Comparison of ENCODE assay signal across 14 cellular contexts in genomic region chr16:1791943-1792812, GRCh38. TPM values are rescaled to one million over a fixed set of nuclear protein-coding genes. Genes with fewer than 3 reads are reported as not detected.
DNase-seq lines count a peak whose midpoint lies in the region; ATAC-seq, FAIRE-seq and TF ChIP-seq lines count a peak whose summit lies in the region.
"Had no signal": no experiment of that assay in that cellular context is flagged by ENCODE, and none has a peak within 500 bp of the region (broad histone marks: within the 10 kb centered on the region; RNA-seq: fewer than 3 reads in every experiment).

No MANE protein-coding gene starts in this region.

- H3K27ac ChIP-seq in HepG2 (ENCODE audit: extremely low read length, insufficient read depth, low read length) (no peak overlapping the region), transverse colon (no peak overlapping the region)
- H3K27ac ChIP-seq: esophagus muscularis mucosa had no signal

- no peak overlapping the region for H3K9ac ChIP-seq in HepG2 (ENCODE audit: insufficient read depth, low read depth, low read length)

- TF ChIP-seq POLR2A in HepG2 (IDR thresholded peaks at IDR 0.05; ENCODE audit: insufficient read depth in 1 of 2, low read depth in 2 of 2, low read length in 2 of 2): no peak
- TF ChIP-seq POLR2A in transverse colon (IDR thresholded peaks at IDR 0.05): no peak

- TF ChIP-seq EP300 in HepG2 (IDR thresholded peaks at IDR 0.05; ENCODE audit: low read depth in 2 of 2, low read length in 2 of 2): no peak
- no peak for TF ChIP-seq EP300 in HepG2 (CRISPR knock-in tag; IDR thresholded peaks at IDR 0.05; ENCODE audit: borderline replicate concordance)
- no peak for TF ChIP-seq EP300 in transverse colon (IDR thresholded peaks at IDR 0.05; ENCODE audit: low read depth)

- in situ Hi-C loops in HepG2 (cut with HindIII; ENCODE audit: extremely low pct_ligation_motif_present, low pct_unique_long_range_greater_than_20kb): no loop called here
- in situ Hi-C loops in transverse colon (cut with MboI; ENCODE audit: low pct_ligation_motif_present in 1 of 4, low pct_unique_long_range_greater_than_20kb in 1 of 4, low sequenced_read_pairs in 3 of 4): no loop called here

- no peak for TF ChIP-seq RAD21 in HepG2 (CRISPR knock-in tag; IDR thresholded peaks at IDR 0.05)

- H3K4me3 ChIP-seq in H7 (ENCODE audit: insufficient read depth, low read depth, low read length) (no peak overlapping the region), HepG2 (replicated peaks in 1 of 3; ENCODE audit: insufficient read depth in 1 of 3, low read depth in 2 of 3, low read length in 3 of 3) (no peak overlapping the region), transverse colon (no peak overlapping the region)
- H3K4me3 ChIP-seq: esophagus muscularis mucosa had no signal

- H3K27me3 ChIP-seq in H7 (ENCODE audit: control insufficient read depth, insufficient read depth, low read length): no peaks in the 10 kb centered on the region
- H3K27me3 ChIP-seq in HepG2 (ENCODE audit: control insufficient read depth in 1 of 2, insufficient read depth in 2 of 2, low read length in 2 of 2): no peaks in the 10 kb centered on the region
- no peaks in the 10 kb centered on the region for H3K27me3 ChIP-seq in transverse colon
- H3K27me3 ChIP-seq: esophagus muscularis mucosa had no signal

- no peak for TF ChIP-seq CTCF in HepG2 (CRISPR knock-in tag; IDR thresholded peaks at IDR 0.05)
- TF ChIP-seq CTCF in transverse colon (IDR thresholded peaks at IDR 0.05): no peak

- intact Hi-C loops in HepG2 (cut with micrococcal nuclease; ENCODE audit: unreplicated experiment) (no loop called here), transverse colon (cut with DNase I; ENCODE audit: low total_unique reads) (no loop called here)

- no peaks in the 10 kb centered on the region for H3K79me2 ChIP-seq in HepG2 (ENCODE audit: insufficient read depth, low read length)

- H3K36me3 ChIP-seq in H7 (replicated peaks; ENCODE audit: control insufficient read depth, insufficient read depth, low read length) (no peaks in the 10 kb centered on the region; the same call in 1 of the 2 replicates), HepG2 (replicated peaks in 1 of 2; ENCODE audit: control insufficient read depth in 1 of 2, insufficient read depth in 2 of 2, low read length in 2 of 2) (peaks cover 1 to 4% of the 10 kb centered on the region in 2 experiments; a peak in 2 of 5 replicates), transverse colon (no peaks in the 10 kb centered on the region)

- DNase-seq in H7: peak; percentile 63
- no peak for DNase-seq in HepG2 (ENCODE audit: low spot score)
- no peak for DNase-seq in transverse colon
- DNase-seq in MV-4-11 (lab: John Stamatoyannopoulos, UW): no peak
- DNase-seq: activated CD8-positive, alpha-beta memory T cell treated with anti-CD3 and anti-CD28 coated beads for 24 hours; DMS53; midbrain; NCI-H2081 treated with DMSO at 0.1 percent for 48 hours; stimulated activated CD4-positive, alpha-beta T cell treated with anti-CD3 and anti-CD28 coated beads, Interleukin-4, amount 100 ng/mL, for 24 hours; stimulated activated naive CD8-positive, alpha-beta T cell treated with anti-CD3 and anti-CD28 coated beads, Interleukin-15, Interleukin-2, amounts not matched to agents 100 U/mL and 50 U/mL, for 24 hours had no signal

- POLR2A ChIA-PET in HepG2 (lab: Yijun Ruan, JAX): interaction anchor here (1.2 to 5.5 kb wide), 2 partner anchors 9 to 15 kb away, joined by 3 to 57 read pairs; partner anchors contain the start of genes NUBP2 and SPSB3

- CTCF ChIA-PET in HepG2 (lab: Yijun Ruan, JAX; ENCODE audit: low intra/inter-chr PET ratio, low total read pairs): no interaction called here

- no peak for ATAC-seq in HepG2
- ATAC-seq: activated naive CD4-positive, alpha-beta T cell treated with anti-CD3 and anti-CD28 coated beads, Interleukin-2, amount 50 U/mL, for 72 hours; stimulated activated naive CD8-positive, alpha-beta T cell treated with anti-CD3 and anti-CD28 coated beads, Interleukin-15, Interleukin-2, amounts not matched to agents 100 U/mL and 50 U/mL, for 24 hours had no signal

- no peak overlapping the region for H3K4me2 ChIP-seq in HepG2 (ENCODE audit: low read depth, low read length)

- 91% methylated on average over 7 of the region's 59 CpGs for WGBS in HepG2 (ENCODE audit: low lambda C conversion rate)
- WGBS in transverse colon (ENCODE audit: low coverage in 1 of 2), 2 donors: 90% methylated on average over 42 of the region's 59 CpGs; no CpG with 5 or more reads in 1 of the 2 donors

- FAIRE-seq in HepG2 (lab: Jason Lieb, UNC): no peak

- BruUV-seq in HepG2 (replicated peaks; lab: Mats Ljungman, UMichigan): no TSS peak

- peaks cover 25% of the 10 kb centered on the region for H3K4me1 ChIP-seq in HepG2 (ENCODE audit: insufficient read depth, low read length)
- H3K4me1 ChIP-seq in transverse colon: peaks cover 0 to 9% (median 6%) of the 10 kb centered on the region in 4 donors

- H4K20me1 ChIP-seq in HepG2 (ENCODE audit: insufficient read depth, low read length): no peaks in the 10 kb centered on the region

- H3K9me3 ChIP-seq in HepG2 (ENCODE audit: low read length) (no peaks in the 10 kb centered on the region), transverse colon (no peaks in the 10 kb centered on the region)
- H3K9me3 ChIP-seq: esophagus muscularis mucosa had no signal

- H2AFZ ChIP-seq in HepG2 (ENCODE audit: low read length): no peak overlapping the region

RNA-seq across cellular contexts. Expression of gene IGFALS, which starts 1.3 kb away (rescaled TPM):
- total RNA-seq in H7 (2014; rRNA removed; shearing (Covaris generic)): not detected in 2 replicates
- total RNA-seq in HepG2 (2016; rRNA removed; fragmentation: Illumina TruSeq; extraction: Trizol): 0.81 and 2.4 TPM in 2 replicates
- total RNA-seq in HepG2 (2016; cell fraction: cytosol; rRNA removed; fragmentation: Illumina TruSeq; extraction: Trizol; ENCODE audit: low read depth): 0.26 and 0.30 TPM in 2 replicates
- total RNA-seq in HepG2 (2016; cell fraction: insoluble cytoplasmic fraction; rRNA removed; fragmentation: Illumina TruSeq; extraction: Trizol): 1.4 and 2.1 TPM in 2 replicates
- total RNA-seq in HepG2 (2016; cell fraction: membrane; rRNA removed; fragmentation: Illumina TruSeq; extraction: Trizol): 0.79 and 0.87 TPM in 2 replicates
- total RNA-seq in HepG2 (2016; cell fraction: nucleus; rRNA removed; fragmentation: Illumina TruSeq; extraction: Trizol): 2.0 TPM in 2 replicates
- 0.34 and 0.95 TPM in 2 replicates for polyA plus RNA-seq in HepG2 (2011; rRNA removed)
- 0.55 and 0.68 TPM in 2 replicates for polyA plus RNA-seq in HepG2 (2011; cell fraction: cytosol; rRNA removed)
- 2.1 and 2.3 TPM in 2 replicates for polyA plus RNA-seq in HepG2 (2011; cell fraction: nucleus; rRNA removed)
- 0.31 and 0.49 TPM in 2 replicates for polyA plus RNA-seq in HepG2 (2012)
- polyA plus RNA-seq in HepG2 (2016; cell fraction: cytosol; fragmentation: Illumina TruSeq; extraction: Trizol; ENCODE audit: low read depth): 0.14 and 0.37 TPM in 2 replicates
- 0.97 and 1.1 TPM in 2 replicates for polyA plus RNA-seq in HepG2 (2016; cell fraction: insoluble cytoplasmic fraction; fragmentation: Illumina TruSeq; extraction: Trizol; ENCODE audit: low read depth)
- polyA plus RNA-seq in HepG2 (2016; cell fraction: membrane; fragmentation: Illumina TruSeq; extraction: Trizol; ENCODE audit: low read depth): 0.45 and 0.69 TPM in 2 replicates
- polyA plus RNA-seq in HepG2 (2016; cell fraction: nucleus; fragmentation: Illumina TruSeq; extraction: Trizol; ENCODE audit: insufficient read depth, low read depth): 2.3 and 2.7 TPM in 2 replicates
- polyA minus RNA-seq in HepG2 (2011; rRNA and poly(A)+ RNA removed; ENCODE audit: low replicate concordance): 1.5 TPM in 1 of 2 replicates, not detected in the other
- polyA minus RNA-seq in HepG2 (2011; cell fraction: cytosol; rRNA and poly(A)+ RNA removed): 0.59 TPM in 1 of 2 replicates, not detected in the other
- 0.50 and 0.77 TPM in 2 replicates for polyA minus RNA-seq in HepG2 (2011; cell fraction: nucleus; rRNA and poly(A)+ RNA removed)
- 10 to 100 TPM in 1 of 4 donors, under 1 TPM in 2, not detected in 1; 0.27 to 10.8 (median 0.48) TPM for total RNA-seq in transverse colon
- total RNA-seq: activated naive CD4-positive, alpha-beta T cell treated with anti-CD3 and anti-CD28 coated beads, Interleukin-2, amount 50 U/mL, for 72 hours; pulmonary artery endothelial cell; SK-MEL-5 had no signal

RNA-seq across cellular contexts. Expression of gene NUBP2, which starts 9.4 kb away (rescaled TPM):
- total RNA-seq in H7 (2014; rRNA removed; shearing (Covaris generic)): 138 and 152 TPM in 2 replicates
- total RNA-seq in HepG2 (2016; rRNA removed; fragmentation: Illumina TruSeq; extraction: Trizol): 43.8 and 61.5 TPM in 2 replicates
- total RNA-seq in HepG2 (2016; cell fraction: cytosol; rRNA removed; fragmentation: Illumina TruSeq; extraction: Trizol; ENCODE audit: low read depth): 45.7 and 50.6 TPM in 2 replicates
- 43.0 and 67.3 TPM in 2 replicates for total RNA-seq in HepG2 (2016; cell fraction: insoluble cytoplasmic fraction; rRNA removed; fragmentation: Illumina TruSeq; extraction: Trizol)
- 59.0 and 63.2 TPM in 2 replicates for total RNA-seq in HepG2 (2016; cell fraction: membrane; rRNA removed; fragmentation: Illumina TruSeq; extraction: Trizol)
- total RNA-seq in HepG2 (2016; cell fraction: nucleus; rRNA removed; fragmentation: Illumina TruSeq; extraction: Trizol): 26.2 and 29.2 TPM in 2 replicates
- polyA plus RNA-seq in HepG2 (2011; rRNA removed): 25.7 and 33.5 TPM in 2 replicates
- 26.7 and 51.2 TPM in 2 replicates for polyA plus RNA-seq in HepG2 (2011; cell fraction: cytosol; rRNA removed)
- 80.7 and 89.5 TPM in 2 replicates for polyA plus RNA-seq in HepG2 (2011; cell fraction: nucleus; rRNA removed)
- 19.8 and 31.7 TPM in 2 replicates for polyA plus RNA-seq in HepG2 (2012)
- polyA plus RNA-seq in HepG2 (2016; cell fraction: cytosol; fragmentation: Illumina TruSeq; extraction: Trizol; ENCODE audit: low read depth): 46.9 and 52.9 TPM in 2 replicates
- 40.4 and 46.6 TPM in 2 replicates for polyA plus RNA-seq in HepG2 (2016; cell fraction: insoluble cytoplasmic fraction; fragmentation: Illumina TruSeq; extraction: Trizol; ENCODE audit: low read depth)
- polyA plus RNA-seq in HepG2 (2016; cell fraction: membrane; fragmentation: Illumina TruSeq; extraction: Trizol; ENCODE audit: low read depth): 47.2 and 53.9 TPM in 2 replicates
- polyA plus RNA-seq in HepG2 (2016; cell fraction: nucleus; fragmentation: Illumina TruSeq; extraction: Trizol; ENCODE audit: insufficient read depth, low read depth): 63.4 and 63.9 TPM in 2 replicates
- polyA minus RNA-seq in HepG2 (2011; rRNA and poly(A)+ RNA removed; ENCODE audit: low replicate concordance): 21.1 and 26.9 TPM in 2 replicates
- polyA minus RNA-seq in HepG2 (2011; cell fraction: cytosol; rRNA and poly(A)+ RNA removed): 14.3 and 16.7 TPM in 2 replicates
- polyA minus RNA-seq in HepG2 (2011; cell fraction: nucleus; rRNA and poly(A)+ RNA removed): 12.1 and 14.0 TPM in 2 replicates
- total RNA-seq in transverse colon: 100 to 1,000 TPM in 1 of 4 donors, 10 to 100 TPM in 3; 15.3 to 165 (median 59.6) TPM

RNA-seq across cellular contexts. Expression of gene SPSB3, which starts 9.8 kb away (rescaled TPM):
- 43.3 and 60.4 TPM in 2 replicates for total RNA-seq in H7 (2014; rRNA removed; shearing (Covaris generic))
- total RNA-seq in HepG2 (2016; rRNA removed; fragmentation: Illumina TruSeq; extraction: Trizol): 8.2 and 13.2 TPM in 2 replicates
- total RNA-seq in HepG2 (2016; cell fraction: cytosol; rRNA removed; fragmentation: Illumina TruSeq; extraction: Trizol; ENCODE audit: low read depth): 8.6 and 9.9 TPM in 2 replicates
- total RNA-seq in HepG2 (2016; cell fraction: insoluble cytoplasmic fraction; rRNA removed; fragmentation: Illumina TruSeq; extraction: Trizol): 6.5 and 13.8 TPM in 2 replicates
- 9.4 and 12.7 TPM in 2 replicates for total RNA-seq in HepG2 (2016; cell fraction: membrane; rRNA removed; fragmentation: Illumina TruSeq; extraction: Trizol)
- total RNA-seq in HepG2 (2016; cell fraction: nucleus; rRNA removed; fragmentation: Illumina TruSeq; extraction: Trizol): 14.1 and 16.2 TPM in 2 replicates
- polyA plus RNA-seq in HepG2 (2011; rRNA removed): 21.9 and 26.7 TPM in 2 replicates
- polyA plus RNA-seq in HepG2 (2011; cell fraction: cytosol; rRNA removed): 15.4 and 25.3 TPM in 2 replicates
- 142 and 184 TPM in 2 replicates for polyA plus RNA-seq in HepG2 (2011; cell fraction: nucleus; rRNA removed)
- polyA plus RNA-seq in HepG2 (2012): 12.3 and 24.9 TPM in 2 replicates
- 6.4 and 7.5 TPM in 2 replicates for polyA plus RNA-seq in HepG2 (2016; cell fraction: cytosol; fragmentation: Illumina TruSeq; extraction: Trizol; ENCODE audit: low read depth)
- 7.6 and 8.0 TPM in 2 replicates for polyA plus RNA-seq in HepG2 (2016; cell fraction: insoluble cytoplasmic fraction; fragmentation: Illumina TruSeq; extraction: Trizol; ENCODE audit: low read depth)
- polyA plus RNA-seq in HepG2 (2016; cell fraction: membrane; fragmentation: Illumina TruSeq; extraction: Trizol; ENCODE audit: low read depth): 6.8 and 7.3 TPM in 2 replicates
- 29.9 and 32.1 TPM in 2 replicates for polyA plus RNA-seq in HepG2 (2016; cell fraction: nucleus; fragmentation: Illumina TruSeq; extraction: Trizol; ENCODE audit: insufficient read depth, low read depth)
- 15.4 and 19.4 TPM in 2 replicates for polyA minus RNA-seq in HepG2 (2011; rRNA and poly(A)+ RNA removed; ENCODE audit: low replicate concordance)
- 4.5 and 8.0 TPM in 2 replicates for polyA minus RNA-seq in HepG2 (2011; cell fraction: cytosol; rRNA and poly(A)+ RNA removed)
- polyA minus RNA-seq in HepG2 (2011; cell fraction: nucleus; rRNA and poly(A)+ RNA removed): 12.4 and 13.7 TPM in 2 replicates
- 100 to 1,000 TPM; 101 to 289 (median 125) TPM for total RNA-seq in transverse colon

RNA-seq across cellular contexts. Expression of gene MRPS34, which starts 19.2 kb away (rescaled TPM):
- 304 and 324 TPM in 2 replicates for total RNA-seq in H7 (2014; rRNA removed; shearing (Covaris generic))
- 129 and 131 TPM in 2 replicates for total RNA-seq in HepG2 (2016; rRNA removed; fragmentation: Illumina TruSeq; extraction: Trizol)
- 34.5 and 36.0 TPM in 2 replicates for total RNA-seq in HepG2 (2016; cell fraction: cytosol; rRNA removed; fragmentation: Illumina TruSeq; extraction: Trizol; ENCODE audit: low read depth)
- 130 and 146 TPM in 2 replicates for total RNA-seq in HepG2 (2016; cell fraction: insoluble cytoplasmic fraction; rRNA removed; fragmentation: Illumina TruSeq; extraction: Trizol)
- 51.5 and 64.0 TPM in 2 replicates for total RNA-seq in HepG2 (2016; cell fraction: membrane; rRNA removed; fragmentation: Illumina TruSeq; extraction: Trizol)
- total RNA-seq in HepG2 (2016; cell fraction: nucleus; rRNA removed; fragmentation: Illumina TruSeq; extraction: Trizol): 59.6 and 64.6 TPM in 2 replicates
- polyA plus RNA-seq in HepG2 (2011; rRNA removed): 61.3 and 63.5 TPM in 2 replicates
- polyA plus RNA-seq in HepG2 (2011; cell fraction: cytosol; rRNA removed): 70.4 and 99.7 TPM in 2 replicates
- polyA plus RNA-seq in HepG2 (2011; cell fraction: nucleus; rRNA removed): 83.9 and 98.7 TPM in 2 replicates
- polyA plus RNA-seq in HepG2 (2012): 48.9 and 50.7 TPM in 2 replicates
- polyA plus RNA-seq in HepG2 (2016; cell fraction: cytosol; fragmentation: Illumina TruSeq; extraction: Trizol; ENCODE audit: low read depth): 42.4 and 48.9 TPM in 2 replicates
- 212 and 241 TPM in 2 replicates for polyA plus RNA-seq in HepG2 (2016; cell fraction: insoluble cytoplasmic fraction; fragmentation: Illumina TruSeq; extraction: Trizol; ENCODE audit: low read depth)
- 59.9 and 71.5 TPM in 2 replicates for polyA plus RNA-seq in HepG2 (2016; cell fraction: membrane; fragmentation: Illumina TruSeq; extraction: Trizol; ENCODE audit: low read depth)
- polyA plus RNA-seq in HepG2 (2016; cell fraction: nucleus; fragmentation: Illumina TruSeq; extraction: Trizol; ENCODE audit: insufficient read depth, low read depth): 154 and 163 TPM in 2 replicates
- polyA minus RNA-seq in HepG2 (2011; rRNA and poly(A)+ RNA removed; ENCODE audit: low replicate concordance): 27.6 and 50.7 TPM in 2 replicates
- 25.2 and 30.8 TPM in 2 replicates for polyA minus RNA-seq in HepG2 (2011; cell fraction: cytosol; rRNA and poly(A)+ RNA removed)
- polyA minus RNA-seq in HepG2 (2011; cell fraction: nucleus; rRNA and poly(A)+ RNA removed): 21.9 and 29.5 TPM in 2 replicates
- 100 to 1,000 TPM; 102 to 253 (median 121) TPM for total RNA-seq in transverse colon

RNA-seq across cellular contexts. Expression of gene EME2, which starts 19.6 kb away (rescaled TPM):
- 12.7 and 15.3 TPM in 2 replicates for total RNA-seq in H7 (2014; rRNA removed; shearing (Covaris generic))
- 1.7 and 7.6 TPM in 2 replicates for total RNA-seq in HepG2 (2016; rRNA removed; fragmentation: Illumina TruSeq; extraction: Trizol)
- 0.79 and 1.3 TPM in 2 replicates for total RNA-seq in HepG2 (2016; cell fraction: cytosol; rRNA removed; fragmentation: Illumina TruSeq; extraction: Trizol; ENCODE audit: low read depth)
- 1.7 and 6.0 TPM in 2 replicates for total RNA-seq in HepG2 (2016; cell fraction: insoluble cytoplasmic fraction; rRNA removed; fragmentation: Illumina TruSeq; extraction: Trizol)
- 1.2 TPM in 2 replicates for total RNA-seq in HepG2 (2016; cell fraction: membrane; rRNA removed; fragmentation: Illumina TruSeq; extraction: Trizol)
- 7.8 and 8.4 TPM in 2 replicates for total RNA-seq in HepG2 (2016; cell fraction: nucleus; rRNA removed; fragmentation: Illumina TruSeq; extraction: Trizol)
- 4.4 and 6.5 TPM in 2 replicates for polyA plus RNA-seq in HepG2 (2011; rRNA removed)
- 1.3 and 2.0 TPM in 2 replicates for polyA plus RNA-seq in HepG2 (2011; cell fraction: cytosol; rRNA removed)
- 81.3 and 90.4 TPM in 2 replicates for polyA plus RNA-seq in HepG2 (2011; cell fraction: nucleus; rRNA removed)
- 3.4 and 4.5 TPM in 2 replicates for polyA plus RNA-seq in HepG2 (2012)
- polyA plus RNA-seq in HepG2 (2016; cell fraction: cytosol; fragmentation: Illumina TruSeq; extraction: Trizol; ENCODE audit: low read depth): 0.23 and 0.36 TPM in 2 replicates
- polyA plus RNA-seq in HepG2 (2016; cell fraction: insoluble cytoplasmic fraction; fragmentation: Illumina TruSeq; extraction: Trizol; ENCODE audit: low read depth): 1.7 and 2.2 TPM in 2 replicates
- 0.51 and 0.65 TPM in 2 replicates for polyA plus RNA-seq in HepG2 (2016; cell fraction: membrane; fragmentation: Illumina TruSeq; extraction: Trizol; ENCODE audit: low read depth)
- polyA plus RNA-seq in HepG2 (2016; cell fraction: nucleus; fragmentation: Illumina TruSeq; extraction: Trizol; ENCODE audit: insufficient read depth, low read depth): 31.9 and 34.1 TPM in 2 replicates
- polyA minus RNA-seq in HepG2 (2011; rRNA and poly(A)+ RNA removed; ENCODE audit: low replicate concordance): 5.2 and 6.5 TPM in 2 replicates
- polyA minus RNA-seq in HepG2 (2011; cell fraction: cytosol; rRNA and poly(A)+ RNA removed): 0.79 and 1.3 TPM in 2 replicates
- 17.7 and 19.7 TPM in 2 replicates for polyA minus RNA-seq in HepG2 (2011; cell fraction: nucleus; rRNA and poly(A)+ RNA removed)
- total RNA-seq in transverse colon: 100 to 1,000 TPM in 1 of 4 donors, 10 to 100 TPM in 3; 23.6 to 173 (median 45.4) TPM
